In the genomic region with DNA sequence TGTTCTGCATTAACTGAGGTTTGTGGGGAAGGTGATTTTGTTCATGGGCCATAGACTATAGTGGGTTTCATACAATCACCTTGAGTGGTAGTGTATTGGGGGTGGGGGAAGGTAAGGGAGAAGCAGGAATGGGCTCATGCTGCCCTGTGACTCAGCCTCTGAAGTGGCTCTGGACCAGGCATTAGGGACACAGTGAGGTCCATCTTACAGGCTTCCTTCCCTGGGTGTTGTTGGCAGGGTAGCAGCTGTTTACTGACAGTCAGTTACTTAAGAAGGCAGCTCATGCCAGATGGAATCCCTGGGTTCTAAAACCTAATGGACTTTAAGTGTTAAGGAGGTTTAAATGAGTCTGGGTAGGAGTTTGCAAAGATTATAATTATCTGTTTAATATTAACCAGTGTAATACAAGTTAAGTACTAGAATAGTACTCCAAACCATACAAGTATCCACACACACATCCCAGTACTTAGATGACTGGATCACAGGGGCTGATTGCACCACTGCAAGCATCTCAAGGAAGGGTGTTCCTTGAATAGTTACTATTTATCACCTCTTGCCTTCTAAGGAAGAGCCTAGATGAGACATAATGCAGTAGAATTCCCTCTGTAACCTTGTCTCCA, we compare ENCODE assay signal across 10 cellular contexts. TPM values are rescaled to one million over a fixed set of nuclear protein-coding genes. Genes with fewer than 3 reads are reported as not detected.
DNase-seq lines count a peak whose midpoint lies in the region; ATAC-seq, FAIRE-seq and TF ChIP-seq lines count a peak whose summit lies in the region.
"Had no signal": no experiment of that assay in that cellular context is flagged by ENCODE, and none has a peak within 500 bp of the region (broad histone marks: within the 10 kb centered on the region; RNA-seq: fewer than 3 reads in every experiment).

No MANE protein-coding gene starts in this region.

- H3K36me3 ChIP-seq in adipocyte (ENCODE audit: control insufficient read depth, insufficient read depth, low read length, severe bottlenecking), result peaks cover 25% of the 10 kb centered on the region
- no peaks in the 10 kb centered on the region for H3K36me3 ChIP-seq in cardiac muscle cell
- no peaks in the 10 kb centered on the region for H3K36me3 ChIP-seq in small intestine (ENCODE audit: control insufficient read depth in 2 of 2, insufficient read depth in 2 of 2, low read length in 2 of 2)

- no peak overlapping the region for H3K9ac ChIP-seq in adipocyte (ENCODE audit: low read length)

- H3K27ac ChIP-seq in cardiac muscle cell, result peak overlapping the region; percentile 5
- peak overlapping the region in 1 of 2 donors; percentile 32 for H3K27ac ChIP-seq in small intestine (ENCODE audit: low read depth in 1 of 2, low read length in 1 of 2)

- TF ChIP-seq CTCF in cardiac muscle cell (IDR thresholded peaks at IDR 0.05; ENCODE audit: low read depth, low read length), result no peak

- peak; percentile 49 for ATAC-seq in GM18907 (IDR thresholded peaks at IDR 0.05; ENCODE audit: unreplicated experiment)

- H3K9me3 ChIP-seq in adipocyte (ENCODE audit: control insufficient read depth, low read length) (no peaks in the 10 kb centered on the region), cardiac muscle cell (ENCODE audit: low read depth) (no peaks in the 10 kb centered on the region), small intestine (ENCODE audit: control insufficient read depth, low read depth) (no peaks in the 10 kb centered on the region)

- FAIRE-seq in small intestine (lab: Jason Lieb, UNC), result no peak

- H3K4me3 ChIP-seq in adipocyte (ENCODE audit: low read length) (no peak overlapping the region), cardiac muscle cell (no peak overlapping the region), small intestine (ENCODE audit: low read depth in 1 of 2, low read length in 2 of 2) (no peak overlapping the region)

- H3K27me3 ChIP-seq in adipocyte (replicated peaks; ENCODE audit: control insufficient read depth, insufficient read depth, low read length) (no peaks in the 10 kb centered on the region), cardiac muscle cell (no peaks in the 10 kb centered on the region), small intestine (ENCODE audit: control insufficient read depth in 2 of 2, insufficient read depth in 2 of 2, low read length in 2 of 2) (no peaks in the 10 kb centered on the region)

- H3K4me1 ChIP-seq in adipocyte (ENCODE audit: control insufficient read depth, insufficient read depth, low read length) (peaks cover 23% of the 10 kb centered on the region), cardiac muscle cell (ENCODE audit: low read depth) (peaks cover 4% of the 10 kb centered on the region), small intestine (ENCODE audit: control insufficient read depth in 2 of 2, insufficient read depth in 1 of 2, low read depth in 1 of 2, low read length in 1 of 2) (peaks cover 9 to 17% of the 10 kb centered on the region in 2 donors)

- peak; percentile 31 for DNase-seq in adipocyte (ENCODE audit: low read depth)
- peak in 1 of 2 donors; percentile 42 for DNase-seq in cardiac muscle cell (ENCODE audit: low read depth in 1 of 2, low spot score in 1 of 2)
- DNase-seq in small intestine, result peak; percentile 36
- no peak for DNase-seq in NCI-H226
- no peak for DNase-seq in GOT3 (lab: John Stamatoyannopoulos, UW)
- no peak for DNase-seq in activated T-cell treated with anti-CD3 and anti-CD28 coated beads for 4 hours
- DNase-seq: activated CD4-positive, alpha-beta T cell treated with anti-CD3 and anti-CD28 coated beads, Interleukin-2, amount 50 U/mL, for 48 hours; GF-D8; SHP77 treated with DMSO at 0.1 percent for 48 hours had no signal

RNA-seq across cellular contexts. Expression of gene CAST, which starts 59.3 kb away (rescaled TPM):
- total RNA-seq in cardiac muscle cell, result 83.0 and 101 TPM in 2 replicates
- polyA plus RNA-seq in cardiac muscle cell (85.2 and 94.5 TPM in 2 replicates), small intestine (100 to 1,000 TPM in 2 of 3 donors, 10 to 100 TPM in 1; 96.7 to 165 (median 120) TPM)

Comparison
In these comparisons a context has a peak if more than half of its experiments do, and no peak if none do; other contexts are left out.
1. DNase-seq: peak in adipocyte (single experiment) and small intestine (single experiment); none in NCI-H226 (single experiment), GOT3 (single experiment) and activated T-cell treated with anti-CD3 and anti-CD28 coated beads for 4 hours (single experiment).